In the genomic region with DNA sequence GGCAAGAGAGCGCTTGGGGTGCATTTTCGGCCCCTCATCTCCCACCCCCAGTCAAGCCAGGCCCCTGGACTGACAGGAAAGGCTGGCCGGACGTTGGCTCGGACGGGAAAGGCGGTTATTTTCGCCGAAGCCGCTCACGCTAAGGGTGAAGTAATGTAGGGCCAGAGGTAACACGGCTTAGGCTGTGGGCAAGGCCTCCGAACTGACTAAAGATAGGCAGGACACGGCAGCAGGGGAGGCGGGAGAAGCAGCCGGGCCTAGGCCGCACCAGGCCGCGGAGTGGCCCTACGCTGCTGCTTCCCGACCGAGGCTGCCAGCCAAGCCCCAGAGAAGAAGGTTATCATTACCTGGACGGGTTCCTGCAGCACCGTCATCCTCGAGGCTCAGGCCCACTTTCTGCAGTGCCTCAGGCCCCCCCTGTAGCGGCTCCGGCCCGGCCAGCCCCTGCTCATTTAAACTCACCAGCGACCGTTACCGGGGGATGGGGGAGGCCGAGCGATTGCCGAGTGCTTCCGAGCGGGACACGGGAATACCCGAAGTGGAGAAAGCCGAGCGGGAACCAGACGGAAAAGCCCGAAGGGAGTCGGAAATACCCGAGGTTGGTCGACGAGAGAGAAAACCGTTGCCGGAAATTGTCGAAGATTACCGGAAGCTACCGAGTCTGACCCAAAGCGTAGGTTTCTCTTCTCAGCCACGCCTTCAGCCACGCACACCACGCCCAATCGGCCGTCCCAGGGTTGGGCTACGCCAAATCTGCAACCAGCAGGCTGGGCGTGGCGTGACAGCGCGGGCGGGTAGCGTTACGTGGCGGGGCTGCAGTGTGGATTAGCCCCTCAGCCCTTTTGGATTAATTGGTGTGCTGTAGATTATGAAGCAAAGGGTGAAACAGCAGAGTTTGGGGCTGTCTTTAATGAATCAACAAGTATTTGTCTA, we compare ENCODE assay signal across 1 cellular context.
TF ChIP-seq lines count a peak whose summit lies in the region.

Gene CDC27, minus strand, starts transcription at position 497 of the 933 bp plus-strand sequence. Its CDS starts 123 bp downstream, at position 374.

TF ChIP-seq in HepG2, 621 proteins besides CTCF, POLR2A, EP300 and RAD21 (continued from another document and continues in another):
- TF ChIP-seq, protein P1, sequence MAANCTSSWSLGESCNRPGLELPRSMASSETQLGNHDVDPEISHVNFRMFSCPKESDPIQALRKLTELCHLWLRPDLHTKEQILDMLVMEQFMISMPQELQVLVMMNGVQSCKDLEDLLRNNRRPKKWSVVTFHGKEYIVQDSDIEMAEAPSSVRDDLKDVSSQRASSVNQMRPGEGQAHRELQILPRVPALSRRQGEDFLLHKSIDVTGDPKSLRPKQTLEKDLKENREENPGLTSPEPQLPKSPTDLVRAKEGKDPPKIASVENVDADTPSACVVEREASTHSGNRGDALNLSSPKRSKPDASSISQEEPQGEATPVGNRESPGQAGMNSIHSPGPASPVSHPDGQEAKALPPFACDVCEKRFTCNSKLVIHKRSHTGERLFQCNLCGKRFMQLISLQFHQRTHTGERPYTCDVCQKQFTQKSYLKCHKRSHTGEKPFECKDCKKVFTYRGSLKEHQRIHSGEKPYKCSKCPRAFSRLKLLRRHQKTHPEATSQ (CRISPR knock-in tag; IDR thresholded peaks at IDR 0.05; ENCODE audit: borderline replicate concordance), result 0 out of 2 replicates have a peak, but pooled peaks have one; percentile 54
- TF ChIP-seq RBAK (CRISPR knock-in tag; IDR thresholded peaks at IDR 0.05) (no peak), ZNF451 (CRISPR knock-in tag; IDR thresholded peaks at IDR 0.05) (peak; percentile 85; the same call in 1 of the 2 replicates), FOXO4 (CRISPR knock-in tag; conservative IDR thresholded peaks at IDR 0.05) (peak; percentile 97; the same call in 1 of the 2 replicates), ZSCAN30 (CRISPR knock-in tag; IDR thresholded peaks at IDR 0.05) (peak; percentile 81; the same call in 1 of the 2 replicates), THAP8 (CRISPR knock-in tag; IDR thresholded peaks at IDR 0.05; ENCODE audit: borderline replicate concordance) (no peak), SNAPC5 (CRISPR knock-in tag; IDR thresholded peaks at IDR 0.05; ENCODE audit: borderline replicate concordance) (no peak; the same call in 1 of the 2 replicates), AHR (CRISPR knock-in tag; IDR thresholded peaks at IDR 0.05) (peak; percentile 80; the same call in 1 of the 2 replicates), POLR2AphosphoS5 (IDR thresholded peaks at IDR 0.05; ENCODE audit: low read depth, low read length) (peak; percentile 76), ZNF337 (CRISPR knock-in tag; IDR thresholded peaks at IDR 0.05; ENCODE audit: borderline replicate concordance, low read depth) (peak; percentile 59; the same call in 1 of the 2 replicates), ZSCAN9 (CRISPR knock-in tag; IDR thresholded peaks at IDR 0.05; ENCODE audit: borderline replicate concordance) (peak; percentile 76), ZNF17 (CRISPR knock-in tag; IDR thresholded peaks at IDR 0.05) (no peak; the same call in 1 of the 2 replicates), SCMH1 (CRISPR knock-in tag; IDR thresholded peaks at IDR 0.05; ENCODE audit: borderline replicate concordance) (no peak; the same call in 1 of the 2 replicates), MAFG (CRISPR knock-in tag; IDR thresholded peaks at IDR 0.05) (no peak), PATZ1 (CRISPR knock-in tag; IDR thresholded peaks at IDR 0.05) (peak; percentile 71), FOXO1 (CRISPR knock-in tag; IDR thresholded peaks at IDR 0.05) (peak; percentile 66), BCL3 (CRISPR knock-in tag; IDR thresholded peaks at IDR 0.05) (peak; percentile 98), ZNF3 (CRISPR knock-in tag; IDR thresholded peaks at IDR 0.05) (no peak; the same call in 1 of the 2 replicates), ZNF788 (CRISPR knock-in tag; IDR thresholded peaks at IDR 0.05; ENCODE audit: borderline replicate concordance) (peak; percentile 86), EHMT2 (IDR thresholded peaks at IDR 0.05; ENCODE audit: borderline replicate concordance, low read depth, low read length) (no peak), FOXJ3 (CRISPR knock-in tag; IDR thresholded peaks at IDR 0.05; ENCODE audit: borderline replicate concordance) (peak; percentile 73; the same call in 1 of the 2 replicates), HES4 (CRISPR knock-in tag; IDR thresholded peaks at IDR 0.05; ENCODE audit: borderline replicate concordance) (peak; percentile 98), ZNF230 (CRISPR knock-in tag; IDR thresholded peaks at IDR 0.05) (no peak; the same call in 1 of the 2 replicates), SP1 (IDR thresholded peaks at IDR 0.05) (no peak), SP1 (CRISPR knock-in tag; IDR thresholded peaks at IDR 0.05) (peak; percentile 89), TARDBP (CRISPR knock-in tag; IDR thresholded peaks at IDR 0.05) (peak; percentile 64), TP53 (CRISPR knock-in tag; conservative IDR thresholded peaks at IDR 0.05) (0 out of 2 replicates have a peak, but pooled peaks have one; percentile 38), ZMAT5 (CRISPR knock-in tag; IDR thresholded peaks at IDR 0.05; ENCODE audit: borderline replicate concordance, low read depth) (no peak), BCLAF1 (IDR thresholded peaks at IDR 0.05) (no peak), ZZZ3 (CRISPR knock-in tag; IDR thresholded peaks at IDR 0.05; ENCODE audit: borderline replicate concordance) (peak; percentile 100), ZNF367 (CRISPR knock-in tag; IDR thresholded peaks at IDR 0.05; ENCODE audit: borderline replicate concordance) (no peak; the same call in 1 of the 2 replicates), ZFP36L2 (CRISPR knock-in tag; IDR thresholded peaks at IDR 0.05) (0 out of 2 replicates have a peak, but pooled peaks have one; percentile 30)
- TF ChIP-seq, protein P2, sequence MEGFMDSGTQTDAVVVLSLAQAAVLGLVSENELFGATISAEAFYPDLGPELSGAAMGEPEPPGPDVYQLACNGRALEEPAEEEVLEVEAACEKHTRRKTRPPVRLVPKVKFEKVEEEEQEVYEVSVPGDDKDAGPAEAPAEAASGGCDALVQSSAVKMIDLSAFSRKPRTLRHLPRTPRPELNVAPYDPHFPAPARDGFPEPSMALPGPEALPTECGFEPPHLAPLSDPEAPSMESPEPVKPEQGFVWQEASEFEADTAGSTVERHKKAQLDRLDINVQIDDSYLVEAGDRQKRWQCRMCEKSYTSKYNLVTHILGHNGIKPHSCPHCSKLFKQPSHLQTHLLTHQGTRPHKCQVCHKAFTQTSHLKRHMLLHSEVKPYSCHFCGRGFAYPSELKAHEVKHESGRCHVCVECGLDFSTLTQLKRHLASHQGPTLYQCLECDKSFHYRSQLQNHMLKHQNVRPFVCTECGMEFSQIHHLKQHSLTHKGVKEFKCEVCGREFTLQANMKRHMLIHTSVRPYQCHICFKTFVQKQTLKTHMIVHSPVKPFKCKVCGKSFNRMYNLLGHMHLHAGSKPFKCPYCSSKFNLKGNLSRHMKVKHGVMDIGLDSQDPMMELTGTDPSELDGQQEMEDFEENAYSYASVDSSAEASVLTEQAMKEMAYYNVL (CRISPR knock-in tag; IDR thresholded peaks at IDR 0.05; ENCODE audit: borderline replicate concordance), result peak; percentile 97
- TF ChIP-seq, protein P3, sequence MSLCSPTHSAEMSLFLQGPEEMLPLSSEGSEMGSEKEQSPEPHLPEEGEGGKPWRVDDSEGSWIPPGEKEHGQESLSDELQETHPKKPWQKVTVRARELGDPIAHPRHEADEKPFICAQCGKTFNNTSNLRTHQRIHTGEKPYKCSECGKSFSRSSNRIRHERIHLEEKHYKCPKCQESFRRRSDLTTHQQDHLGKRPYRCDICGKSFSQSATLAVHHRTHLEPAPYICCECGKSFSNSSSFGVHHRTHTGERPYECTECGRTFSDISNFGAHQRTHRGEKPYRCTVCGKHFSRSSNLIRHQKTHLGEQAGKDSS (CRISPR knock-in tag; IDR thresholded peaks at IDR 0.05; ENCODE audit: borderline replicate concordance, low read depth), result no peak
- TF ChIP-seq, protein P4, sequence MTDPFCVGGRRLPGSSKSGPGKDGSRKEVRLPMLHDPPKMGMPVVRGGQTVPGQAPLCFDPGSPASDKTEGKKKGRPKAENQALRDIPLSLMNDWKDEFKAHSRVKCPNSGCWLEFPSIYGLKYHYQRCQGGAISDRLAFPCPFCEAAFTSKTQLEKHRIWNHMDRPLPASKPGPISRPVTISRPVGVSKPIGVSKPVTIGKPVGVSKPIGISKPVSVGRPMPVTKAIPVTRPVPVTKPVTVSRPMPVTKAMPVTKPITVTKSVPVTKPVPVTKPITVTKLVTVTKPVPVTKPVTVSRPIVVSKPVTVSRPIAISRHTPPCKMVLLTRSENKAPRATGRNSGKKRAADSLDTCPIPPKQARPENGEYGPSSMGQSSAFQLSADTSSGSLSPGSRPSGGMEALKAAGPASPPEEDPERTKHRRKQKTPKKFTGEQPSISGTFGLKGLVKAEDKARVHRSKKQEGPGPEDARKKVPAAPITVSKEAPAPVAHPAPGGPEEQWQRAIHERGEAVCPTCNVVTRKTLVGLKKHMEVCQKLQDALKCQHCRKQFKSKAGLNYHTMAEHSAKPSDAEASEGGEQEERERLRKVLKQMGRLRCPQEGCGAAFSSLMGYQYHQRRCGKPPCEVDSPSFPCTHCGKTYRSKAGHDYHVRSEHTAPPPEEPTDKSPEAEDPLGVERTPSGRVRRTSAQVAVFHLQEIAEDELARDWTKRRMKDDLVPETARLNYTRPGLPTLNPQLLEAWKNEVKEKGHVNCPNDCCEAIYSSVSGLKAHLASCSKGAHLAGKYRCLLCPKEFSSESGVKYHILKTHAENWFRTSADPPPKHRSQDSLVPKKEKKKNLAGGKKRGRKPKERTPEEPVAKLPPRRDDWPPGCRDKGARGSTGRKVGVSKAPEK (CRISPR knock-in tag; IDR thresholded peaks at IDR 0.05; ENCODE audit: borderline replicate concordance), result peak; percentile 84; the same call in 1 of the 2 replicates
